In the genomic region with DNA sequence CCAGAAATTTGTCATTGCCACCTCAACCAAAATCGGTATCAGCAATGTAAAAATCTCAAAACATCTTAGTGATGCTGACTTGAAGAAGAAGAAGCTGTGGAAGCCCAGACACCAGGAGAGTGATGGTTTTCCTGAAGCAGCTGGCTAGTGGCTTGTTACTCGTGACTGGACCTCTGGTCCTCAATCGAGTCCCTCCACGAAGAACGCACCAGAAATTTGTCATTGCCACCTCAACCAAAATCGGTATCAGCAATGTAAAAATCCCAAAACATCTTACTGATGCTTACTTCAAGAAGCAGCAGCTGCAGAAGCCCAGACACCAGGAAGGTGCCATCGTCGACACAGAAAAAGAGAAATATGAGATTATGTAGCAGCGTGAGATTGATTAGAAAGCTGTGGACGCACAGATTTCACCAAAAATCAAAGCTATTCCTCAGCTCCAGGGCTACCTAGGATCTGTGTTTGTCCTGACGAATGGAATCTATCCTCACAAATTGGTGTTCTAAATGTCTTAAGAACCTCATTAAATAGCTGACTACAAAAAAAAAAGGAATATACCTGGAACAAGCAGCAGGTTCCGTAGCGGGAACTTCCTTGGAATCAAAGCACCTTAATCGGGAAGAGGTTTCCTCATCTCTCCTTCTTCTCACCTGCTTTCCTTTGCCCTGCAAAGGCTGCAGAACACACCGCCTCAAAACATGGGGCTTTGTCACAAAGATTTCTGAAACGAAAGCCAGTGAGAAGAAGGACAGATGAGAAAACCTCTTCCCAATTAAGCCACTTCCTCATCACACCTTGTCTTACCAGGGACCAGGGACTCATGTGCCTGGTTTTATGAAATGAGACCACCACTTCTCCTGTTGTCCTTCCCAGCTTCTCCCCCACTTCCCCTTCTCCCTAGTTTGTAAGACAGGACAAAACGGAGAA, we compare ENCODE assay signal across 8 cellular contexts. TPM values are rescaled to one million over a fixed set of nuclear protein-coding genes. Genes with fewer than 3 reads are reported as not detected.
"Had no signal": no experiment of that assay in that cellular context is flagged by ENCODE, and none has a peak within 500 bp of the region (broad histone marks: within the 10 kb centered on the region; RNA-seq: fewer than 3 reads in every experiment).

No MANE protein-coding gene starts in this region.

RNA-seq across cellular contexts. Expression of gene CRLF2, which starts 37.6 kb away (rescaled TPM):
- total RNA-seq: esophagus mucosa, fibroblast of lung, foreskin keratinocyte, hepatocyte, lung microvascular endothelial cell, renal cortical epithelial cell, right cardiac atrium had no signal
- polyA plus RNA-seq: fibroblast of lung, foreskin keratinocyte, heart left ventricle, hepatocyte, right cardiac atrium had no signal
